In genomic region chr1:113811888-113812660, GRCh38 we compare ENCODE assay signal across 8 cellular contexts. TPM values are rescaled to one million over a fixed set of nuclear protein-coding genes. Genes with fewer than 3 reads are reported as not detected.
DNase-seq lines count a peak whose midpoint lies in the region; TF ChIP-seq lines count a peak whose summit lies in the region.

TSS of gene RSBN1 (minus strand) at chr1:113812476. CDS start at chr1:113812412, 64 bp downstream.

- CTCF ChIA-PET in HEK293T (lab: Yijun Ruan, JAX): interaction anchor here (0.7 to 1.5 kb wide), 2 partner anchors 23 to 128 kb away, joined by 3 to 4 read pairs; no protein-coding TSS in a partner anchor

- H3K4me3 ChIP-seq in neuronal stem cell (ENCODE audit: low read length in 2 of 2): peak within 1 kb of the TSS; percentile 92 to 100

- no peaks in the 10 kb centered on the region for H3K27me3 ChIP-seq in neuronal stem cell (ENCODE audit: control insufficient read depth in 3 of 3, insufficient read depth in 3 of 3, low read depth in 1 of 3, low read length in 3 of 3)

- H3K27ac ChIP-seq in neuronal stem cell (replicated peaks; ENCODE audit: low read length): peak within 1 kb of the TSS; percentile 82

- H3K9ac ChIP-seq in neuronal stem cell (ENCODE audit: low read depth, low read length, poor library complexity): peak within 1 kb of the TSS; percentile 96

- POLR2A ChIA-PET in HEK293T (lab: Yijun Ruan, JAX): interaction anchor here (0.6 to 2.6 kb wide), 11 partner anchors 8 to 665 kb away, joined by 3 to 31 read pairs (median 7); partner anchors contain the start of genes AP4B1, HIPK1 and PHTF1

- WGBS in neuronal stem cell (ENCODE audit: extremely low coverage in 2 of 2, insufficient read length in 2 of 2, insufficient replicate concordance in 1 of 2), 2 donors: no CpG with 5 or more reads among the region's 82 CpGs

- H2BK15ac ChIP-seq in neuronal stem cell (ENCODE audit: low read length): peak within 1 kb of the TSS; percentile 61

- no peak within 1 kb of the TSS for H2BK120ac ChIP-seq in neuronal stem cell (ENCODE audit: low read depth, low read length)

- peaks cover 0 to 11% of the 10 kb centered on the region in 2 donors for H3K9me3 ChIP-seq in neuronal stem cell (replicated peaks in 1 of 2; ENCODE audit: control insufficient read depth in 2 of 2, insufficient read depth in 1 of 2, low read depth in 1 of 2, low read length in 2 of 2)

- peak within 1 kb of the TSS; percentile 35 for H3K4me2 ChIP-seq in neuronal stem cell (ENCODE audit: insufficient read depth, low read length, poor library complexity, severe bottlenecking)

- H3K23ac ChIP-seq in neuronal stem cell (ENCODE audit: low read depth, low read length, poor library complexity): peak within 1 kb of the TSS; percentile 96

- DNase-seq in GM03348 (ENCODE audit: low spot score): peak; percentile 96
- peak; percentile 96 for DNase-seq in HEK293T (ENCODE audit: extremely low spot score)
- DNase-seq in MV-4-11 (lab: John Stamatoyannopoulos, UW): peak; percentile 99
- peak; percentile 98 for DNase-seq in SK-MEL-5 (ENCODE audit: low read depth, low spot score)
- peak; percentile 99 for DNase-seq in activated naive CD4-positive, alpha-beta T cell treated with Interleukin-2 at 50 U/mL for 16 hours
- DNase-seq in foreskin melanocyte: peak; percentile 99
- DNase-seq in neuronal stem cell (ENCODE audit: low spot score): peak; percentile 98

- H3K36me3 ChIP-seq in neuronal stem cell (replicated peaks in 1 of 2; ENCODE audit: control insufficient read depth in 2 of 2, insufficient read depth in 2 of 2, low read length in 2 of 2): peaks cover 0 to 13% of the 10 kb centered on the region in 2 donors

- H2BK5ac ChIP-seq in neuronal stem cell (ENCODE audit: low read length): no peak within 1 kb of the TSS

- H3K4ac ChIP-seq in neuronal stem cell (ENCODE audit: low read length): no peak within 1 kb of the TSS

- H4K8ac ChIP-seq in neuronal stem cell (ENCODE audit: low read depth, low read length): peak within 1 kb of the TSS; percentile 21

- no peak within 1 kb of the TSS for H2BK12ac ChIP-seq in neuronal stem cell (ENCODE audit: low read length)

- peak within 1 kb of the TSS; percentile 99 for H3K14ac ChIP-seq in neuronal stem cell (ENCODE audit: low read length)

- H4K91ac ChIP-seq in neuronal stem cell (ENCODE audit: low read depth, low read length, poor library complexity): no peak within 1 kb of the TSS

- in situ Hi-C loops in SK-MEL-5 (cut with HindIII; ENCODE audit: low pct_unique_long_range_greater_than_20kb, low sequenced_read_pairs): no loop called here

- peak; percentile 73 for TF ChIP-seq CTCF in subcutaneous adipose tissue (IDR thresholded peaks at IDR 0.05; ENCODE audit: low read depth)

- peaks cover 1 to 4% of the 10 kb centered on the region in 2 donors for H3K4me1 ChIP-seq in neuronal stem cell (ENCODE audit: control insufficient read depth in 2 of 2, insufficient read depth in 1 of 2, low read depth in 1 of 2, low read length in 2 of 2)

- H3K18ac ChIP-seq in neuronal stem cell (ENCODE audit: low read length): peak within 1 kb of the TSS; percentile 78

- peaks cover 4% of the 10 kb centered on the region for H3K79me1 ChIP-seq in neuronal stem cell (ENCODE audit: low read depth, low read length)

- H2AK5ac ChIP-seq in neuronal stem cell (ENCODE audit: low read depth, low read length): peak within 1 kb of the TSS; percentile 89

- H2AFZ ChIP-seq in neuronal stem cell (ENCODE audit: low read length): peak within 1 kb of the TSS; percentile 95

TF ChIP-seq in HEK293T, 16 proteins besides CTCF, POLR2A, EP300 and RAD21:
- TF ChIP-seq FOXA1 (IDR thresholded peaks at IDR 0.05) (no peak), HDGF (IDR thresholded peaks at IDR 0.05; ENCODE audit: borderline replicate concordance) (no peak), SUZ12 (IDR thresholded peaks at IDR 0.05) (no peak), FOXM1 (IDR thresholded peaks at IDR 0.05; ENCODE audit: borderline replicate concordance) (peak; percentile 80; the same call in 1 of the 2 replicates), TARDBP (IDR thresholded peaks at IDR 0.05) (no peak), L3MBTL2 (conservative IDR thresholded peaks at IDR 0.05) (peak; percentile 95), BHLHE40 (IDR thresholded peaks at IDR 0.05; ENCODE audit: borderline replicate concordance) (no peak), FOXK2 (IDR thresholded peaks at IDR 0.05) (no peak), NFRKB (IDR thresholded peaks at IDR 0.05) (no peak), ZNF384 (IDR thresholded peaks at IDR 0.05) (no peak), SP1 (IDR thresholded peaks at IDR 0.05) (no peak), LEF1 (IDR thresholded peaks at IDR 0.05; ENCODE audit: borderline replicate concordance) (no peak), ARNT (IDR thresholded peaks at IDR 0.05) (no peak), CTBP1 (IDR thresholded peaks at IDR 0.05; ENCODE audit: borderline replicate concordance) (no peak), ELF4 (IDR thresholded peaks at IDR 0.05) (peak; percentile 88)
- TF ChIP-seq, protein P1, sequence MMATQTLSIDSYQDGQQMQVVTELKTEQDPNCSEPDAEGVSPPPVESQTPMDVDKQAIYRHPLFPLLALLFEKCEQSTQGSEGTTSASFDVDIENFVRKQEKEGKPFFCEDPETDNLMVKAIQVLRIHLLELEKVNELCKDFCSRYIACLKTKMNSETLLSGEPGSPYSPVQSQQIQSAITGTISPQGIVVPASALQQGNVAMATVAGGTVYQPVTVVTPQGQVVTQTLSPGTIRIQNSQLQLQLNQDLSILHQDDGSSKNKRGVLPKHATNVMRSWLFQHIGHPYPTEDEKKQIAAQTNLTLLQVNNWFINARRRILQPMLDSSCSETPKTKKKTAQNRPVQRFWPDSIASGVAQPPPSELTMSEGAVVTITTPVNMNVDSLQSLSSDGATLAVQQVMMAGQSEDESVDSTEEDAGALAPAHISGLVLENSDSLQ (IDR thresholded peaks at IDR 0.05): peak; percentile 61
TF ChIP-seq in HEK293T: peak in this region for 4.

RNA-seq across cellular contexts. Expression of gene RSBN1, which starts in this region (rescaled TPM):
- total RNA-seq in SK-MEL-5 (2014; rRNA removed; shearing (Covaris generic)): 5.9 and 7.6 TPM in 2 replicates
- 4.2 and 5.1 TPM in 2 replicates for polyA plus RNA-seq in SK-MEL-5 (2015; cell fraction: cytosol; rRNA removed)
- polyA plus RNA-seq in SK-MEL-5 (2015; cell fraction: nucleus; rRNA removed): 7.3 and 17.3 TPM in 2 replicates
- 16.0 TPM for polyA plus RNA-seq in neuronal stem cell (2013, experiment 1 of 2)
- polyA plus RNA-seq in neuronal stem cell (2013, experiment 2 of 2): 17.4 TPM
- total RNA-seq in subcutaneous adipose tissue: 10 to 100 TPM; 19.8 to 29.3 (median 21.4) TPM

Comparison
In these comparisons a context has a peak if more than half of its experiments do, and no peak if none do; other contexts are left out.
1. Peak in every context shown above with its lines: DNase-seq, H3K4me3 ChIP-seq and H3K27ac ChIP-seq.